Comparison of ENCODE assay signal across 8 cellular contexts in genomic region chr19:6501740-6502648, GRCh38. TPM values are rescaled to one million over a fixed set of nuclear protein-coding genes. Genes with fewer than 3 reads are reported as not detected.
A peak's percentile ranks its signal among the peaks of the same experiment; 100 is the strongest.
DNase-seq lines count a peak whose midpoint lies in the region; ATAC-seq, FAIRE-seq and TF ChIP-seq lines count a peak whose summit lies in the region.

TUBB4A (minus strand) TSS chr19:6502309; CDS start chr19:6502212, 97 bp downstream.

- H3K79me2 ChIP-seq in mesendoderm (ENCODE audit: control insufficient read depth, insufficient read depth, low read length), result no peaks in the 10 kb centered on the region

- peak; percentile 70 for DNase-seq in GM12892 (ENCODE audit: insufficient read length)
- no peak for DNase-seq in RWPE2 (ENCODE audit: low spot score)
- DNase-seq in cerebellum (ENCODE audit: low spot score), result peak; percentile 97
- no peak for DNase-seq in mesendoderm
- DNase-seq in tibial nerve (ENCODE audit: low spot score in 2 of 2), result no peak
- DNase-seq in NCI-H510A treated with DMSO at 0.1 percent for 48 hours (lab: John Stamatoyannopoulos, UW), result no peak
- no peak for DNase-seq in activated CD4-positive, CD25-positive, alpha-beta regulatory T cell (lab: John Stamatoyannopoulos, UW)

- H3K79me1 ChIP-seq in mesendoderm (ENCODE audit: low read length), result no peaks in the 10 kb centered on the region

- H2BK5ac ChIP-seq in mesendoderm (ENCODE audit: low read length), result no peak within 1 kb of the TSS

- H3K4me2 ChIP-seq in mesendoderm (ENCODE audit: low read length), result peak within 1 kb of the TSS; percentile 36

- H3K56ac ChIP-seq in mesendoderm (ENCODE audit: low read length), result peak within 1 kb of the TSS; percentile 34

- FAIRE-seq in GM12892 (lab: Jason Lieb, UNC), result peak; percentile 85

- H3K27ac ChIP-seq in RWPE2 (ENCODE audit: poor library complexity, severe bottlenecking), result no peak within 1 kb of the TSS
- no peak within 1 kb of the TSS for H3K27ac ChIP-seq in mesendoderm (ENCODE audit: low read depth, low read length)
- H3K27ac ChIP-seq in tibial nerve, result peak within 1 kb of the TSS; percentile 47 to 85 (median 60)

- no peak for ATAC-seq in RWPE2 (ENCODE audit: low read depth)
- ATAC-seq in HG03469 (IDR thresholded peaks at IDR 0.05; ENCODE audit: unreplicated experiment), result no peak

- no peaks in the 10 kb centered on the region for H3K9me3 ChIP-seq in RWPE2 (ENCODE audit: severe bottlenecking)
- no peaks in the 10 kb centered on the region for H3K9me3 ChIP-seq in tibial nerve

- H3K23ac ChIP-seq in mesendoderm (ENCODE audit: low read length), result no peak within 1 kb of the TSS

- TF ChIP-seq CTCF in RWPE2 (IDR thresholded peaks at IDR 0.05; ENCODE audit: poor library complexity, severe bottlenecking) (no peak), tibial nerve (IDR thresholded peaks at IDR 0.05) (peak in 1 of 5 experiments; percentile 13)

- H3K27me3 ChIP-seq in RWPE2 (ENCODE audit: insufficient read depth, poor library complexity, severe bottlenecking) (peaks cover 18% of the 10 kb centered on the region), mesendoderm (ENCODE audit: insufficient read depth, low read length, poor library complexity) (no peaks in the 10 kb centered on the region), tibial nerve (peaks cover 0 to 33% of the 10 kb centered on the region in 2 donors)

- no peak within 1 kb of the TSS for H3K18ac ChIP-seq in mesendoderm (ENCODE audit: low read length)

- TF ChIP-seq EP300 in tibial nerve (IDR thresholded peaks at IDR 0.05), result peak in 1 of 2 donors; percentile 21

- no CpG with 5 or more reads among the region's 71 CpGs for WGBS in mesendoderm (ENCODE audit: extremely low coverage, insufficient coverage, low lambda C conversion rate)
- WGBS in tibial nerve, 2 donors, result 0 to 2% methylated on average over 7 to 15 of the region's 71 CpGs

- no peak within 1 kb of the TSS for H4K5ac ChIP-seq in mesendoderm (ENCODE audit: low read length)

- H3K36me3 ChIP-seq in RWPE2 (ENCODE audit: low read depth), result no peaks in the 10 kb centered on the region
- H3K36me3 ChIP-seq in mesendoderm (ENCODE audit: control insufficient read depth, insufficient read depth, low read length), result no peaks in the 10 kb centered on the region
- peaks cover 0 to 7% (median 0%) of the 10 kb centered on the region in 3 donors for H3K36me3 ChIP-seq in tibial nerve

- peak within 1 kb of the TSS; percentile 30 for H3K4me3 ChIP-seq in RWPE2 (ENCODE audit: severe bottlenecking)
- no peak within 1 kb of the TSS for H3K4me3 ChIP-seq in mesendoderm (ENCODE audit: low read length)
- H3K4me3 ChIP-seq in tibial nerve, result peak within 1 kb of the TSS; percentile 43 to 62 (median 46)

- H3K4me1 ChIP-seq in RWPE2 (ENCODE audit: insufficient read depth, poor library complexity, severe bottlenecking) (no peaks in the 10 kb centered on the region), mesendoderm (ENCODE audit: control insufficient read depth, low read depth, low read length) (no peaks in the 10 kb centered on the region), tibial nerve (peaks cover 0 to 15% (median 11%) of the 10 kb centered on the region in 4 donors)

- H3K4ac ChIP-seq in mesendoderm (ENCODE audit: low read depth, low read length), result no peak within 1 kb of the TSS

- no peak within 1 kb of the TSS for H2AK5ac ChIP-seq in mesendoderm (ENCODE audit: low read length)

- H2BK120ac ChIP-seq in mesendoderm (ENCODE audit: low read depth, low read length), result no peak within 1 kb of the TSS

- no peak; the same call in 1 of the 2 replicates for TF ChIP-seq POLR2A in GM12892 (IDR thresholded peaks at IDR 0.05; ENCODE audit: low read depth, low read length)
- peak in 1 of 2 donors; percentile 59 for TF ChIP-seq POLR2A in tibial nerve (IDR thresholded peaks at IDR 0.05)

- H2BK15ac ChIP-seq in mesendoderm (replicated peaks; ENCODE audit: low read depth), result no peak within 1 kb of the TSS

- H4K8ac ChIP-seq in mesendoderm (ENCODE audit: low read depth, low read length), result no peak within 1 kb of the TSS

- no peak within 1 kb of the TSS for H3K9ac ChIP-seq in mesendoderm (ENCODE audit: low read length)

RNA-seq across cellular contexts. Expression of gene TUBB4A, which starts in this region (rescaled TPM):
- polyA plus RNA-seq in GM12892 (2012; ENCODE audit: missing spikeins), result 1.5 TPM
- total RNA-seq in cerebellum (52.7 TPM), tibial nerve (10 to 100 TPM; 10.8 to 31.0 (median 22.1) TPM)
- 3.9 TPM for polyA plus RNA-seq in mesendoderm (2013, experiment 1 of 2)
- polyA plus RNA-seq in mesendoderm (2013, experiment 2 of 2), result 3.7 TPM

Comparison
In these comparisons a context has a peak if more than half of its experiments do, and no peak if none do; other contexts are left out.
1. DNase-seq: peak in GM12892 (single experiment) and cerebellum (single experiment); none in RWPE2 (single experiment), mesendoderm (single experiment), tibial nerve (0 of 2), NCI-H510A treated with DMSO at 0.1 percent for 48 hours (single experiment) and activated CD4-positive, CD25-positive, alpha-beta regulatory T cell (0 of 4).
2. H3K27ac ChIP-seq: peak in tibial nerve (4 of 4); none in RWPE2 (single experiment) and mesendoderm (single experiment).